11 cellular contexts compared by ENCODE assay signal in the genomic region with DNA sequence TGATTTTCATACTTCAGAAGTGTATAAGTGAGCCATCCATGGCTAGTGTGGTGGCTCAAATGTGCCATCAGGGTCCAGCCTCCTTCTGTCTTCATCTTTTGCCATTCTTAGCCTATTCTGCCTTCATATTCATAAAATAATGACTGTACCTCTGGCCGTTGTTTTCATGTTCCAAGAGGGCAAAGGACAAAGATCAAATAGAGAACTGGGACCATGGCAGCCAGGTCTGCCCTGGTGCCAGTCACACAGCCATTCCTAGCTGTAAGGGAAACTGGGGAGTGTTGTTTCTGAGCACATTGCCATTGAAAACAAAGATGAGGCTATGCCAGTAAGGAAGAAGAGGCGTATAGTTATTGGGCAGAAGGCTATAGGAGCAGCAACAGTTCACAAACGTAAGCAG.
"Had no signal": no experiment of that assay in that cellular context is flagged by ENCODE, and none has a peak within 500 bp of the region (broad histone marks: within the 10 kb centered on the region; RNA-seq: fewer than 3 reads in every experiment).

No MANE protein-coding gene starts in this region.

- DNase-seq: GM23248, GOT3, H7, H9, HCEC 1CT, HFFc6 had no signal

- H2AFZ ChIP-seq: GM23248, GM23338 had no signal

- ATAC-seq: GM23338, HCT116 had no signal

- H3K9me3 Mint-ChIP-seq: GM23338, H9 had no signal

- H3K4me3 ChIP-seq: GM23248, GM23338, HAP-1 had no signal

- FAIRE-seq: H1, H54 had no signal

- H3K4me1 Mint-ChIP-seq: GM23338, H9 had no signal

- H3K27ac Mint-ChIP-seq: GM23338, H9, HFFc6 had no signal

- H3K4me3 Mint-ChIP-seq: GM23338, H9, HFFc6 had no signal

- H3K4me2 ChIP-seq: GM23338 had no signal

- H3K9ac ChIP-seq: GM23248 had no signal

- H3K27ac ChIP-seq: GM23248 had no signal

- H3K9me3 ChIP-seq: HAP-1 had no signal

- H3K36me3 ChIP-seq: HAP-1 had no signal
